In the genomic region with DNA sequence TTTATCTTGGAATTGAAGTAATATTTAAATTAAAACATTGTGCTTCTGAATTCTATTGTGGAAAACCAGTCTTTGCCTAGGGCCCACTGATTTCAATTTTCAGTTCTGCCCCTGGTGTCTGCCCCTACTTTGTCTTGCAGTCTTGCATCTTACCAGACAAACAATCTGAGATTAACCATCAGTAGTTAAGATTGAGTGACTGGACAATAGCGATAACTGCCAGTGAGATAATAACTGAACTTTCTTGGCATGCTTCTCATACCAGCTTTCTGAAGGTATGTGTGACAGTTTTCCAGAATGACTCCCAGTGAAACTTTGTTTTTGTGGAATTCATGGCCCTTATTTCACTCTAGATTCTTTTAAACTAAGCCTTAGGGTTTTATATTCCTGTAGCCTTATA, we compare ENCODE assay signal across 19 cellular contexts. TPM values are rescaled to one million over a fixed set of nuclear protein-coding genes. Genes with fewer than 3 reads are reported as not detected.
DNase-seq lines count a peak whose midpoint lies in the region; ATAC-seq and TF ChIP-seq lines count a peak whose summit lies in the region.
"Had no signal": no experiment of that assay in that cellular context is flagged by ENCODE, and none has a peak within 500 bp of the region (broad histone marks: within the 10 kb centered on the region; RNA-seq: fewer than 3 reads in every experiment).

No MANE protein-coding gene starts in this region.

- H3K27me3 ChIP-seq in brain microvascular endothelial cell (replicated peaks) (no peaks in the 10 kb centered on the region), osteoblast (ENCODE audit: insufficient read depth, low read length) (no peaks in the 10 kb centered on the region), GM23338 (ENCODE audit: insufficient read depth) (no peaks in the 10 kb centered on the region)
- H3K27me3 ChIP-seq: MG63 had no signal

- H3K4me1 ChIP-seq in osteoblast (ENCODE audit: insufficient read depth, low read length) (peaks cover 7% of the 10 kb centered on the region), GM23338 (ENCODE audit: insufficient read depth) (no peaks in the 10 kb centered on the region)

- H3K36me3 ChIP-seq in brain microvascular endothelial cell (replicated peaks) (no peaks in the 10 kb centered on the region), osteoblast (ENCODE audit: insufficient read depth, low read length) (no peaks in the 10 kb centered on the region), GM23338 (ENCODE audit: insufficient read depth) (no peaks in the 10 kb centered on the region)

- H3K4me2 ChIP-seq in osteoblast (ENCODE audit: insufficient read depth, low read length) = peak overlapping the region; percentile 30
- no peak overlapping the region for H3K4me2 ChIP-seq in GM23338

- in situ Hi-C loops in brain microvascular endothelial cell (cut with HindIII; ENCODE audit: low pct_ligation_motif_present, low sequenced_read_pairs) = no loop called here

- ATAC-seq in HG03097 (IDR thresholded peaks at IDR 0.05; ENCODE audit: low FRiP score, unreplicated experiment) = no peak
- no peak for ATAC-seq in GM23338
- ATAC-seq: PC-3 had no signal

- H3K36me3 Mint-ChIP-seq in GM23338 (ENCODE audit: low read depth) = no peaks in the 10 kb centered on the region

- TF ChIP-seq CTCF in brain microvascular endothelial cell (IDR thresholded peaks at IDR 0.05; ENCODE audit: low read depth, low read length, missing control alignments) (no peak), osteoblast (IDR thresholded peaks at IDR 0.05; ENCODE audit: extremely low read depth, low read depth, low read length) (no peak), GM23338 (conservative IDR thresholded peaks at IDR 0.05; ENCODE audit: low read depth in 2 of 2) (no peak)

- H3K9me3 Mint-ChIP-seq in GM23338 = no peaks in the 10 kb centered on the region
- H3K9me3 Mint-ChIP-seq: CD4-positive, CD25-positive, alpha-beta regulatory T cell had no signal

- no peak overlapping the region for H3K4me3 ChIP-seq in brain microvascular endothelial cell (ENCODE audit: low read depth, low read length)
- H3K4me3 ChIP-seq in osteoblast (ENCODE audit: insufficient read depth, low read length) = no peak overlapping the region
- H3K4me3 ChIP-seq in GM23338 = no peak overlapping the region
- H3K4me3 ChIP-seq: MG63 had no signal

- no peak overlapping the region for H3K27ac ChIP-seq in brain microvascular endothelial cell
- H3K27ac ChIP-seq in osteoblast (ENCODE audit: low read depth, low read length) = no peak overlapping the region
- no peak overlapping the region for H3K27ac ChIP-seq in GM23338 (ENCODE audit: low read depth)

- H3K4me3 Mint-ChIP-seq in GM23338 = no peak overlapping the region
- H3K4me3 Mint-ChIP-seq: CD4-positive, CD25-positive, alpha-beta regulatory T cell had no signal

- no peaks in the 10 kb centered on the region for H3K27me3 Mint-ChIP-seq in GM23338 (ENCODE audit: insufficient read depth, low read depth, poor library complexity)
- H3K27me3 Mint-ChIP-seq: CD4-positive, CD25-positive, alpha-beta regulatory T cell had no signal

- H3K27ac Mint-ChIP-seq in GM23338 = no peak overlapping the region
- H3K27ac Mint-ChIP-seq: CD4-positive, CD25-positive, alpha-beta regulatory T cell had no signal

- H3F3A ChIP-seq in GM23338 (replicated peaks; ENCODE audit: low read depth) = no peaks in the 10 kb centered on the region

- H4K20me1 ChIP-seq in osteoblast (ENCODE audit: insufficient read depth, low read length) = no peaks in the 10 kb centered on the region
- H4K20me1 ChIP-seq in GM23338 (replicated peaks; ENCODE audit: insufficient read depth) = no peaks in the 10 kb centered on the region; the same call in 1 of the 2 replicates

- H3K79me2 ChIP-seq in osteoblast (ENCODE audit: insufficient read depth, low read length) = no peaks in the 10 kb centered on the region
- H3K79me2 ChIP-seq in GM23338 (replicated peaks; ENCODE audit: insufficient read depth) = no peaks in the 10 kb centered on the region

- peak; percentile 60 for DNase-seq in EH (ENCODE audit: low read depth)
- peak; percentile 19 for DNase-seq in M059J (ENCODE audit: low read depth)
- DNase-seq in brain microvascular endothelial cell = peak; percentile 5
- no peak for DNase-seq in osteoblast (ENCODE audit: insufficient read length, low spot score, missing footprints)
- no peak for DNase-seq in activated naive CD4-positive, alpha-beta T cell treated with Interleukin-2 at 50 U/mL for 16 hours
- no peak for DNase-seq in DMS79 treated with DMSO at 0.1 percent for 48 hours (lab: John Stamatoyannopoulos, UW)
- no peak for DNase-seq in GM23338 (ENCODE audit: low spot score)
- DNase-seq: Calu3; CD4-positive, CD25-positive, alpha-beta regulatory T cell; DND-41; HCEC 1CT; KBM-7; MG63; NCI-H1105; NCI-H1694 treated with DMSO at 0.1 percent for 48 hours; NCI-H446 treated with DMSO at 0.1 percent for 48 hours; NCI-H748 treated with DMSO at 0.1 percent for 48 hours; PC-3 had no signal

- H2AFZ ChIP-seq in osteoblast (ENCODE audit: low read length) (peak overlapping the region; percentile 21), GM23338 (no peak overlapping the region)

- H3K9me2 ChIP-seq in GM23338 (ENCODE audit: insufficient read depth) = no peaks in the 10 kb centered on the region

- no peaks in the 10 kb centered on the region for H3K9me3 ChIP-seq in osteoblast (ENCODE audit: low read depth, low read length)
- H3K9me3 ChIP-seq: MG63 had no signal

- no peaks in the 10 kb centered on the region for H3K4me1 Mint-ChIP-seq in GM23338

TF ChIP-seq in GM23338, 12 proteins besides CTCF, POLR2A, EP300 and RAD21 (continues in another document):
- TF ChIP-seq POLR2AphosphoS5 (IDR thresholded peaks at IDR 0.05; ENCODE audit: low read depth) (no peak), CREB1 (CRISPR knock-in tag; IDR thresholded peaks at IDR 0.05; ENCODE audit: low read depth) (no peak), STAT1 (IDR thresholded peaks at IDR 0.05; ENCODE audit: unreplicated experiment) (no peak), NANOG (IDR thresholded peaks at IDR 0.05; ENCODE audit: borderline replicate concordance) (no peak), ZNF331 (CRISPR knock-in tag; IDR thresholded peaks at IDR 0.05; ENCODE audit: low read depth) (no peak), EZH2 (IDR thresholded peaks at IDR 0.05; ENCODE audit: low read depth, unreplicated experiment) (no peak), JUNB (IDR thresholded peaks at IDR 0.05; ENCODE audit: unreplicated experiment) (no peak), ZNF114 (CRISPR knock-in tag; IDR thresholded peaks at IDR 0.05) (no peak)
- TF ChIP-seq, protein P1, sequence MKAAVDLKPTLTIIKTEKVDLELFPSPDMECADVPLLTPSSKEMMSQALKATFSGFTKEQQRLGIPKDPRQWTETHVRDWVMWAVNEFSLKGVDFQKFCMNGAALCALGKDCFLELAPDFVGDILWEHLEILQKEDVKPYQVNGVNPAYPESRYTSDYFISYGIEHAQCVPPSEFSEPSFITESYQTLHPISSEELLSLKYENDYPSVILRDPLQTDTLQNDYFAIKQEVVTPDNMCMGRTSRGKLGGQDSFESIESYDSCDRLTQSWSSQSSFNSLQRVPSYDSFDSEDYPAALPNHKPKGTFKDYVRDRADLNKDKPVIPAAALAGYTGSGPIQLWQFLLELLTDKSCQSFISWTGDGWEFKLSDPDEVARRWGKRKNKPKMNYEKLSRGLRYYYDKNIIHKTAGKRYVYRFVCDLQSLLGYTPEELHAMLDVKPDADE (IDR thresholded peaks at IDR 0.05) = no peak
- TF ChIP-seq, protein P2, sequence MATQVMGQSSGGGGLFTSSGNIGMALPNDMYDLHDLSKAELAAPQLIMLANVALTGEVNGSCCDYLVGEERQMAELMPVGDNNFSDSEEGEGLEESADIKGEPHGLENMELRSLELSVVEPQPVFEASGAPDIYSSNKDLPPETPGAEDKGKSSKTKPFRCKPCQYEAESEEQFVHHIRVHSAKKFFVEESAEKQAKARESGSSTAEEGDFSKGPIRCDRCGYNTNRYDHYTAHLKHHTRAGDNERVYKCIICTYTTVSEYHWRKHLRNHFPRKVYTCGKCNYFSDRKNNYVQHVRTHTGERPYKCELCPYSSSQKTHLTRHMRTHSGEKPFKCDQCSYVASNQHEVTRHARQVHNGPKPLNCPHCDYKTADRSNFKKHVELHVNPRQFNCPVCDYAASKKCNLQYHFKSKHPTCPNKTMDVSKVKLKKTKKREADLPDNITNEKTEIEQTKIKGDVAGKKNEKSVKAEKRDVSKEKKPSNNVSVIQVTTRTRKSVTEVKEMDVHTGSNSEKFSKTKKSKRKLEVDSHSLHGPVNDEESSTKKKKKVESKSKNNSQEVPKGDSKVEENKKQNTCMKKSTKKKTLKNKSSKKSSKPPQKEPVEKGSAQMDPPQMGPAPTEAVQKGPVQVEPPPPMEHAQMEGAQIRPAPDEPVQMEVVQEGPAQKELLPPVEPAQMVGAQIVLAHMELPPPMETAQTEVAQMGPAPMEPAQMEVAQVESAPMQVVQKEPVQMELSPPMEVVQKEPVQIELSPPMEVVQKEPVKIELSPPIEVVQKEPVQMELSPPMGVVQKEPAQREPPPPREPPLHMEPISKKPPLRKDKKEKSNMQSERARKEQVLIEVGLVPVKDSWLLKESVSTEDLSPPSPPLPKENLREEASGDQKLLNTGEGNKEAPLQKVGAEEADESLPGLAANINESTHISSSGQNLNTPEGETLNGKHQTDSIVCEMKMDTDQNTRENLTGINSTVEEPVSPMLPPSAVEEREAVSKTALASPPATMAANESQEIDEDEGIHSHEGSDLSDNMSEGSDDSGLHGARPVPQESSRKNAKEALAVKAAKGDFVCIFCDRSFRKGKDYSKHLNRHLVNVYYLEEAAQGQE (IDR thresholded peaks at IDR 0.05; ENCODE audit: unreplicated experiment) = no peak

RNA-seq across cellular contexts. Expression of a gene that starts 53.5 kb away (rescaled TPM):
- 3.2 and 4.8 TPM in 2 replicates for total RNA-seq in M059J (2014; rRNA removed; shearing (Covaris generic))
- total RNA-seq in osteoblast = 4.0 and 8.5 TPM in 2 replicates
- 0.87 and 2.3 TPM in 2 replicates for total RNA-seq in GM23338 (2014; rRNA removed; shearing (Covaris generic))
- 0.30 and 0.68 TPM in 2 replicates for polyA plus RNA-seq in GM23338 (2016; fragmentation: Nextera tagmentation; extraction: Ambion mirVana)
- total RNA-seq: Calu3, PC-3 had no signal

Comparison
In these comparisons a context has a peak if more than half of its experiments do, and no peak if none do; other contexts are left out.
1. DNase-seq: peak in EH (single experiment), M059J (single experiment) and brain microvascular endothelial cell (single experiment); none in osteoblast (single experiment), activated naive CD4-positive, alpha-beta T cell treated with Interleukin-2 at 50 U/mL for 16 hours (single experiment), DMS79 treated with DMSO at 0.1 percent for 48 hours (single experiment) and GM23338 (single experiment).